In the genomic region with DNA sequence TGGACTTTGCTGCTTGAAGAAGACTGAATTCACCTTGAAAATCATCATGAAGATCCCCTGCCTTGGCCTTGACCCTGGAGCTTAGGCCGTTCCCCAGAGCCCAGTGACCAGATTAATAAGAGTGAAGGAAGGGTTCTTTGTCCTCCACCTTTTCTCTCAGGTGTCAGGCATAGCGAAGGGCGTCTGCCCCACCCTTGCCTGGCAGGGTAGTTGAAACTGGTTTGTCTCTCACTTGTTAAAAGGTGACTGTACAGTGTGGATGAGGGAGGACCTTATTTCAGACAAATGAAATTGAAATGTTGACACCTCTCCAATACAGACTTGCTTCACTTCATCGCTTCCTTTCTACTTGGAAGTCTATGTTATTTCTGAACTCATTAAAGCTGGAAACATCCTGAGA, we compare ENCODE assay signal across 27 cellular contexts.
A peak's percentile ranks its signal among the peaks of the same experiment; 100 is the strongest.
DNase-seq lines count a peak whose midpoint lies in the region; FAIRE-seq and TF ChIP-seq lines count a peak whose summit lies in the region.
"Had no signal": no experiment of that assay in that cellular context is flagged by ENCODE, and none has a peak within 500 bp of the region (broad histone marks: within the 10 kb centered on the region; RNA-seq: fewer than 3 reads in every experiment).

No MANE protein-coding gene starts in this region.

- no peaks in the 10 kb centered on the region for H3K9me2 ChIP-seq in hepatocyte (replicated peaks; ENCODE audit: insufficient read depth)

- DNase-seq in activated naive CD4-positive, alpha-beta T cell treated with anti-CD3 and anti-CD28 coated beads, Interleukin-2, amount 10 ng/mL, durations not matched to agents 7 days and 5 days, result no peak
- DNase-seq in activated naive CD4-positive, alpha-beta T cell treated with anti-CD3 and anti-CD28 coated beads for 36 hours, result no peak
- DNase-seq in activated T-helper 1 cell treated with anti-CD3 and anti-CD28 coated beads, Interleukin-12 subunit alpha, Interleukin-12 subunit beta, Interleukin-2, Interleukin-4 antibody, amounts not matched to agents 30 ng/mL and 10 ng/mL and 1 ng/mL, durations not matched to agents 14 hours and 24 hours and 36 hours (ENCODE audit: low spot score), result no peak
- DNase-seq in hepatocyte (ENCODE audit: low spot score) (no peak), H4 (ENCODE audit: low spot score) (no peak), H54 (ENCODE audit: insufficient read length, low spot score) (no peak)
- no peak for DNase-seq in stimulated activated naive CD4-positive, alpha-beta T cell treated with Interleukin-2 at 50 U/mL for 16 hours (lab: John Stamatoyannopoulos, UW)
- DNase-seq: activated CD4-positive, CD25-positive, alpha-beta regulatory T cell treated with anti-CD3 and anti-CD28 coated beads, Interleukin-2, amount 50 U/mL, for 72 hours; activated CD8-positive, alpha-beta memory T cell treated with anti-CD3 and anti-CD28 coated beads for 24 hours; activated T-cell treated with anti-CD3 and anti-CD28 coated beads, Interleukin-2, amount 50 U/mL, for 24 hours; CD4-positive, alpha-beta memory T cell; cortex of kidney; HFFc6; lower lobe of right lung; NCI-H1105; NCI-H1930; NCI-H526 treated with DMSO at 0.1 percent for 48 hours; pancreas; retina; stimulated activated CD4-positive, alpha-beta T cell treated with anti-CD3 and anti-CD28 coated beads, Interleukin-2, amount 100 ng/mL, for 24 hours had no signal

- H3K36me3 Mint-ChIP-seq in activated naive CD4-positive, alpha-beta T cell treated with anti-CD3 and anti-CD28 coated beads, Interleukin-2, amount 10 ng/mL, durations not matched to agents 7 days and 5 days, result peaks cover 48% of the 10 kb centered on the region
- H3K36me3 Mint-ChIP-seq in activated naive CD4-positive, alpha-beta T cell treated with anti-CD3 and anti-CD28 coated beads for 36 hours (ENCODE audit: low read depth), result peaks cover 25% of the 10 kb centered on the region
- H3K36me3 Mint-ChIP-seq in activated T-helper 1 cell treated with anti-CD3 and anti-CD28 coated beads, Interleukin-12 subunit alpha, Interleukin-12 subunit beta, Interleukin-2, Interleukin-4 antibody, amounts not matched to agents 30 ng/mL and 10 ng/mL and 1 ng/mL, durations not matched to agents 14 hours and 24 hours and 36 hours (ENCODE audit: low read depth), result peaks cover 66% of the 10 kb centered on the region

- intact Hi-C loops in activated naive CD4-positive, alpha-beta T cell treated with anti-CD3 and anti-CD28 coated beads for 36 hours (cut with micrococcal nuclease), result no loop called here
- intact Hi-C loops in activated T-helper 1 cell treated with anti-CD3 and anti-CD28 coated beads, Interleukin-12 subunit alpha, Interleukin-12 subunit beta, Interleukin-2, Interleukin-4 antibody, amounts not matched to agents 30 ng/mL and 10 ng/mL and 1 ng/mL, durations not matched to agents 14 hours and 24 hours and 36 hours (cut with micrococcal nuclease), result loop anchor here (2.0 kb wide), 1 partner anchor 15 kb away; no protein-coding TSS in a partner anchor

- H3K4me3 ChIP-seq in hepatocyte (no peak overlapping the region), skin epidermis (no peak overlapping the region)
- H3K4me3 ChIP-seq: A549, lower lobe of right lung, pancreas, vagina had no signal

- H3K36me3 ChIP-seq in hepatocyte (replicated peaks; ENCODE audit: insufficient read depth, low read depth), result no peaks in the 10 kb centered on the region
- H3K36me3 ChIP-seq: pancreas, vagina had no signal

- H3K27ac ChIP-seq in hepatocyte, result peak overlapping the region; percentile 6
- peak overlapping the region in 11 of 21 experiments; percentile 1 to 67 (median 45) for H3K27ac ChIP-seq in skin epidermis
- H3K27ac ChIP-seq: lower lobe of right lung, vagina had no signal

- no peaks in the 10 kb centered on the region for H3K27me3 ChIP-seq in hepatocyte
- H3K27me3 ChIP-seq: pancreas, vagina had no signal

- no peaks in the 10 kb centered on the region for H3K9me3 ChIP-seq in hepatocyte (ENCODE audit: low read depth)
- H3K9me3 ChIP-seq: A549, lower lobe of right lung, pancreas, vagina had no signal

- H3K4me1 ChIP-seq in hepatocyte (ENCODE audit: insufficient read depth), result peaks cover 31% of the 10 kb centered on the region

- 91% methylated on average over 4 of the region's 4 CpGs for WGBS in hepatocyte (ENCODE audit: low lambda C conversion rate, missing lambda C conversion rate)

- H3K4me2 ChIP-seq in hepatocyte, result no peak overlapping the region
- H3K4me2 ChIP-seq: A549 had no signal

- no peak overlapping the region for H3K4me3 Mint-ChIP-seq in activated naive CD4-positive, alpha-beta T cell treated with anti-CD3 and anti-CD28 coated beads, Interleukin-2, amount 10 ng/mL, durations not matched to agents 7 days and 5 days
- H3K4me3 Mint-ChIP-seq in activated naive CD4-positive, alpha-beta T cell treated with anti-CD3 and anti-CD28 coated beads for 36 hours, result no peak overlapping the region
- peak overlapping the region; percentile 25 for H3K4me3 Mint-ChIP-seq in activated T-helper 1 cell treated with anti-CD3 and anti-CD28 coated beads, Interleukin-12 subunit alpha, Interleukin-12 subunit beta, Interleukin-2, Interleukin-4 antibody, amounts not matched to agents 30 ng/mL and 10 ng/mL and 1 ng/mL, durations not matched to agents 14 hours and 24 hours and 36 hours
- H3K4me3 Mint-ChIP-seq: activated T-cell treated with anti-CD3 and anti-CD28 coated beads, Interleukin-2, amount 50 U/mL, for 24 hours; CD4-positive, alpha-beta memory T cell; HFFc6; neural crest cell had no signal

- no peaks in the 10 kb centered on the region for H3K79me2 ChIP-seq in hepatocyte

- CTCF ChIA-PET in activated naive CD4-positive, alpha-beta T cell treated with anti-CD3 and anti-CD28 coated beads, Interleukin-2, amount 10 ng/mL, durations not matched to agents 7 days and 5 days (lab: Charles Lee), result interaction anchor here (1.3 kb wide), 1 partner anchor 225 kb away, joined by 3 read pairs; no protein-coding TSS in a partner anchor
- CTCF ChIA-PET in activated naive CD4-positive, alpha-beta T cell treated with anti-CD3 and anti-CD28 coated beads for 36 hours (lab: Charles Lee), result interaction anchor here (0.9 kb wide), 1 partner anchor 65 kb away, joined by 4 read pairs; no protein-coding TSS in a partner anchor

- H3K4me1 Mint-ChIP-seq in activated naive CD4-positive, alpha-beta T cell treated with anti-CD3 and anti-CD28 coated beads, Interleukin-2, amount 10 ng/mL, durations not matched to agents 7 days and 5 days, result peaks cover 80% of the 10 kb centered on the region
- peaks cover 16% of the 10 kb centered on the region for H3K4me1 Mint-ChIP-seq in activated naive CD4-positive, alpha-beta T cell treated with anti-CD3 and anti-CD28 coated beads for 36 hours (ENCODE audit: low read depth)
- peaks cover 80% of the 10 kb centered on the region for H3K4me1 Mint-ChIP-seq in activated T-helper 1 cell treated with anti-CD3 and anti-CD28 coated beads, Interleukin-12 subunit alpha, Interleukin-12 subunit beta, Interleukin-2, Interleukin-4 antibody, amounts not matched to agents 30 ng/mL and 10 ng/mL and 1 ng/mL, durations not matched to agents 14 hours and 24 hours and 36 hours (ENCODE audit: low read depth)

- peaks cover 4% of the 10 kb centered on the region for H3K9me3 Mint-ChIP-seq in activated naive CD4-positive, alpha-beta T cell treated with anti-CD3 and anti-CD28 coated beads, Interleukin-2, amount 10 ng/mL, durations not matched to agents 7 days and 5 days
- peaks cover 2% of the 10 kb centered on the region for H3K9me3 Mint-ChIP-seq in activated naive CD4-positive, alpha-beta T cell treated with anti-CD3 and anti-CD28 coated beads for 36 hours
- H3K9me3 Mint-ChIP-seq in activated T-helper 1 cell treated with anti-CD3 and anti-CD28 coated beads, Interleukin-12 subunit alpha, Interleukin-12 subunit beta, Interleukin-2, Interleukin-4 antibody, amounts not matched to agents 30 ng/mL and 10 ng/mL and 1 ng/mL, durations not matched to agents 14 hours and 24 hours and 36 hours, result peaks cover 4% of the 10 kb centered on the region
- H3K9me3 Mint-ChIP-seq: activated T-cell treated with anti-CD3 and anti-CD28 coated beads, Interleukin-2, amount 50 U/mL, for 24 hours; neural crest cell had no signal

- TF ChIP-seq CTCF in hepatocyte (IDR thresholded peaks at IDR 0.05; ENCODE audit: poor library complexity), result no peak

- no peak for FAIRE-seq in H54 (lab: Jason Lieb, UNC)
- FAIRE-seq: A549, keratinocyte, pancreas, RCC 7860, TTC549 had no signal

- TF ChIP-seq POLR2A in H54 (IDR thresholded peaks at IDR 0.05; ENCODE audit: low read depth, low read length), result no peak

- H3K27me3 Mint-ChIP-seq in activated naive CD4-positive, alpha-beta T cell treated with anti-CD3 and anti-CD28 coated beads, Interleukin-2, amount 10 ng/mL, durations not matched to agents 7 days and 5 days, result peaks cover 4% of the 10 kb centered on the region
- no peaks in the 10 kb centered on the region for H3K27me3 Mint-ChIP-seq in activated naive CD4-positive, alpha-beta T cell treated with anti-CD3 and anti-CD28 coated beads for 36 hours (ENCODE audit: low read depth)
- no peaks in the 10 kb centered on the region for H3K27me3 Mint-ChIP-seq in activated T-helper 1 cell treated with anti-CD3 and anti-CD28 coated beads, Interleukin-12 subunit alpha, Interleukin-12 subunit beta, Interleukin-2, Interleukin-4 antibody, amounts not matched to agents 30 ng/mL and 10 ng/mL and 1 ng/mL, durations not matched to agents 14 hours and 24 hours and 36 hours (ENCODE audit: insufficient read depth)
- H3K27me3 Mint-ChIP-seq: activated T-cell treated with anti-CD3 and anti-CD28 coated beads, Interleukin-2, amount 50 U/mL, for 24 hours; CD4-positive, alpha-beta memory T cell had no signal

- peak overlapping the region; percentile 86 for H3K27ac Mint-ChIP-seq in activated naive CD4-positive, alpha-beta T cell treated with anti-CD3 and anti-CD28 coated beads, Interleukin-2, amount 10 ng/mL, durations not matched to agents 7 days and 5 days
- no peak overlapping the region for H3K27ac Mint-ChIP-seq in activated naive CD4-positive, alpha-beta T cell treated with anti-CD3 and anti-CD28 coated beads for 36 hours
- peak overlapping the region; percentile 16 for H3K27ac Mint-ChIP-seq in activated T-helper 1 cell treated with anti-CD3 and anti-CD28 coated beads, Interleukin-12 subunit alpha, Interleukin-12 subunit beta, Interleukin-2, Interleukin-4 antibody, amounts not matched to agents 30 ng/mL and 10 ng/mL and 1 ng/mL, durations not matched to agents 14 hours and 24 hours and 36 hours
- H3K27ac Mint-ChIP-seq: activated T-cell treated with anti-CD3 and anti-CD28 coated beads, Interleukin-2, amount 50 U/mL, for 24 hours; HFFc6 had no signal

- no peak overlapping the region for H2AFZ ChIP-seq in hepatocyte

- no peaks in the 10 kb centered on the region for H4K20me1 ChIP-seq in hepatocyte (ENCODE audit: insufficient read depth, poor library complexity, severe bottlenecking)
